Comparison of ENCODE assay signal across 8 cellular contexts in the genomic region with DNA sequence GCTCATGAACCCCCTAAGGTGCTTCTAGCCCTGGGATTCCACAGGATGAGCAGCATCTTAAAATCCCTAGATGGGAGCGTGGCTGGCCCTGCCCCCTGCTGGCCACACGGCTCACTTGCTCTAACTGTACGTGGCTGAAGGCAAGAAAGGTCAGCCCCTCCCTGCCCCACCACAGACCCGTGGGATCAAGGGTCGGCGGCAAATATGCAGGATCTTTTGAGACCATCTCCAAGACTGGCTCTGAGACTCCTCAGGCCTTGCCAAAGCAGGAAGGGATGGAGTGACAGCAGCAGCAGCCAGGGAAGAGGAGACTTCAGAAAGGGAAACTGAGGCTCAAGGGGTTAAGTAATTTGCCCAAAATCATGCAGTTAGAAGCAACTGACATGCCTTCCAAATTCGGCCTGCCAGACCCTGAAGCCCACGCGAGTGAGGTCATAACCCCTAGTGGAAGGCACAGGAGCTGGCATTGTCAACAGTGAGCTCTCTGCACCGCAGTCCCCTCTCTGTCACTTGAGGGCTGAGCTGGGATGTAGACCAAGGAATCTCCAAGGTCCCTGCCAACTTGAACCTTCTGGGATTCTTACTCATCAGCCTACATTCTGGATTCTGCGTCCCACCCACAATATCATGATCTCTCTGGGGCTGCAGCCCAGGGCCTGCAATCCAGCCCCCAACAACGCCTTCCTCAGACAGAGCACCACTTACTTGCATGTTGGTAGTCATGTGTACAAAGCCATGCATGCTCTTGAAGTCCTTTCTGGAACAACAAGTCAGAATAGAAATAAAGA. TPM values are rescaled to one million over a fixed set of nuclear protein-coding genes. Genes with fewer than 3 reads are reported as not detected.
DNase-seq lines count a peak whose midpoint lies in the region; ATAC-seq and TF ChIP-seq lines count a peak whose summit lies in the region.

No MANE protein-coding gene starts in this region.

- H3K4me3 Mint-ChIP-seq in activated CD8-positive, alpha-beta T cell treated with anti-CD3 and anti-CD28 coated beads, Interleukin-2, amount 10 ng/mL, durations not matched to agents 7 days and 5 days, result no peak overlapping the region
- no peak overlapping the region for H3K4me3 Mint-ChIP-seq in endodermal cell
- H3K4me3 Mint-ChIP-seq in stimulated activated effector memory CD8-positive, alpha-beta T cell treated with anti-CD3 and anti-CD28 coated beads, Interleukin-12 subunit alpha, Interleukin-12 subunit beta, amount 100 ng/mL, for 72 hours, result no peak overlapping the region

- no peak overlapping the region for H3K4me3 ChIP-seq in endodermal cell (ENCODE audit: low read length)

- peak; percentile 94 for TF ChIP-seq CTCF in endodermal cell (conservative IDR thresholded peaks at IDR 0.05)

- 31 to 45% methylated on average over 8 to 12 of the region's 12 CpGs for WGBS in endodermal cell (ENCODE audit: insufficient coverage in 1 of 2, insufficient read length in 1 of 2), 2 experiments

- H3K36me3 ChIP-seq in endodermal cell (ENCODE audit: control insufficient read depth, insufficient read depth, low read length), result peaks cover 4% of the 10 kb centered on the region

- H3K9me3 ChIP-seq in endodermal cell (ENCODE audit: control insufficient read depth, low read length), result no peaks in the 10 kb centered on the region

- no peaks in the 10 kb centered on the region for H3K4me1 ChIP-seq in endodermal cell (ENCODE audit: control insufficient read depth, insufficient read depth, low read length)

- H3K9me3 Mint-ChIP-seq in activated CD8-positive, alpha-beta T cell treated with anti-CD3 and anti-CD28 coated beads, Interleukin-2, amount 10 ng/mL, durations not matched to agents 7 days and 5 days (ENCODE audit: insufficient read depth), result no peaks in the 10 kb centered on the region
- H3K9me3 Mint-ChIP-seq in endodermal cell, result no peaks in the 10 kb centered on the region
- no peaks in the 10 kb centered on the region for H3K9me3 Mint-ChIP-seq in stimulated activated effector memory CD8-positive, alpha-beta T cell treated with anti-CD3 and anti-CD28 coated beads, Interleukin-12 subunit alpha, Interleukin-12 subunit beta, amount 100 ng/mL, for 72 hours

- H3K4me1 Mint-ChIP-seq in activated CD8-positive, alpha-beta T cell treated with anti-CD3 and anti-CD28 coated beads, Interleukin-2, amount 10 ng/mL, durations not matched to agents 7 days and 5 days (ENCODE audit: low read depth), result peaks cover 16% of the 10 kb centered on the region
- H3K4me1 Mint-ChIP-seq in endodermal cell, result peaks cover 9% of the 10 kb centered on the region
- H3K4me1 Mint-ChIP-seq in stimulated activated effector memory CD8-positive, alpha-beta T cell treated with anti-CD3 and anti-CD28 coated beads, Interleukin-12 subunit alpha, Interleukin-12 subunit beta, amount 100 ng/mL, for 72 hours, result peaks cover 5% of the 10 kb centered on the region

- peak; percentile 60 for ATAC-seq in HG02678 (IDR thresholded peaks at IDR 0.05; ENCODE audit: unreplicated experiment)
- ATAC-seq in activated CD8-positive, alpha-beta T cell treated with anti-CD3 and anti-CD28 coated beads, Interleukin-2, amount 10 ng/mL, durations not matched to agents 7 days and 5 days, result peak; percentile 78
- ATAC-seq in stimulated activated effector memory CD8-positive, alpha-beta T cell treated with anti-CD3 and anti-CD28 coated beads, Interleukin-12 subunit alpha, Interleukin-12 subunit beta, amount 100 ng/mL, for 72 hours, result peak; percentile 79
- ATAC-seq in HG03108 (IDR thresholded peaks at IDR 0.05; ENCODE audit: unreplicated experiment), result no peak

- H3K9ac ChIP-seq in endodermal cell (ENCODE audit: extremely low read depth, low read length, poor library complexity, severe bottlenecking), result no peak overlapping the region

- DNase-seq in EL (peak; percentile 71), NCI-H82 (lab: John Stamatoyannopoulos, UW) (peak; percentile 76), endodermal cell (peak; percentile 94), middle frontal gyrus (ENCODE audit: extremely low spot score, low spot score) (peak; percentile 67)
- peak; percentile 75 for DNase-seq in activated CD8-positive, alpha-beta T cell treated with anti-CD3 and anti-CD28 coated beads, Interleukin-2, amount 10 ng/mL, durations not matched to agents 7 days and 5 days
- peak; percentile 57 to 82 for DNase-seq in stimulated activated effector memory CD8-positive, alpha-beta T cell treated with anti-CD3 and anti-CD28 coated beads, Interleukin-12 subunit alpha, Interleukin-12 subunit beta, amount 100 ng/mL, for 72 hours (ENCODE audit: low spot score in 2 of 2)

- H3K27me3 Mint-ChIP-seq in activated CD8-positive, alpha-beta T cell treated with anti-CD3 and anti-CD28 coated beads, Interleukin-2, amount 10 ng/mL, durations not matched to agents 7 days and 5 days (ENCODE audit: low read depth), result peaks cover 3% of the 10 kb centered on the region
- H3K27me3 Mint-ChIP-seq in endodermal cell (ENCODE audit: insufficient read depth), result no peaks in the 10 kb centered on the region

- H3K27ac Mint-ChIP-seq in activated CD8-positive, alpha-beta T cell treated with anti-CD3 and anti-CD28 coated beads, Interleukin-2, amount 10 ng/mL, durations not matched to agents 7 days and 5 days, result no peak overlapping the region
- H3K27ac Mint-ChIP-seq in endodermal cell, result no peak overlapping the region
- H3K27ac Mint-ChIP-seq in stimulated activated effector memory CD8-positive, alpha-beta T cell treated with anti-CD3 and anti-CD28 coated beads, Interleukin-12 subunit alpha, Interleukin-12 subunit beta, amount 100 ng/mL, for 72 hours, result no peak overlapping the region

- no peaks in the 10 kb centered on the region for H3K27me3 ChIP-seq in endodermal cell (ENCODE audit: control insufficient read depth, insufficient read depth, low read length, poor library complexity, severe bottlenecking)

- CTCF ChIA-PET in activated CD8-positive, alpha-beta T cell treated with anti-CD3 and anti-CD28 coated beads, Interleukin-2, amount 10 ng/mL, durations not matched to agents 7 days and 5 days (lab: Charles Lee), result interaction anchor here (0.7 to 14.1 kb wide), 22 partner anchors 10 to 689 kb away, joined by 3 to 366 read pairs (median 6); a partner anchor contains a TSS

- no peak overlapping the region for H3K27ac ChIP-seq in endodermal cell (ENCODE audit: low read depth, low read length)

- POLR2A ChIA-PET in activated CD8-positive, alpha-beta T cell treated with anti-CD3 and anti-CD28 coated beads, Interleukin-2, amount 10 ng/mL, durations not matched to agents 7 days and 5 days (lab: Charles Lee), result no interaction called here

- H3K36me3 Mint-ChIP-seq in activated CD8-positive, alpha-beta T cell treated with anti-CD3 and anti-CD28 coated beads, Interleukin-2, amount 10 ng/mL, durations not matched to agents 7 days and 5 days (ENCODE audit: low read depth), result no peaks in the 10 kb centered on the region
- peaks cover 5% of the 10 kb centered on the region for H3K36me3 Mint-ChIP-seq in endodermal cell (ENCODE audit: low read depth)
- H3K36me3 Mint-ChIP-seq in stimulated activated effector memory CD8-positive, alpha-beta T cell treated with anti-CD3 and anti-CD28 coated beads, Interleukin-12 subunit alpha, Interleukin-12 subunit beta, amount 100 ng/mL, for 72 hours, result no peaks in the 10 kb centered on the region

RNA-seq across cellular contexts. Expression of a gene that starts 31.4 kb away (rescaled TPM):
- total RNA-seq in activated CD8-positive, alpha-beta T cell treated with anti-CD3 and anti-CD28 coated beads, Interleukin-2, amount 10 ng/mL, durations not matched to agents 7 days and 5 days, result not detected
- 1 to 10 TPM; 8.8 to 9.9 TPM for total RNA-seq in endodermal cell
- 6.6 TPM for polyA plus RNA-seq in endodermal cell (2013, experiment 1 of 2)
- 7.5 TPM for polyA plus RNA-seq in endodermal cell (2013, experiment 2 of 2)

RNA-seq across cellular contexts. Expression of a gene that starts 38.4 kb away (rescaled TPM):
- 100 to 1,000 TPM; 151 to 152 TPM for total RNA-seq in activated CD8-positive, alpha-beta T cell treated with anti-CD3 and anti-CD28 coated beads, Interleukin-2, amount 10 ng/mL, durations not matched to agents 7 days and 5 days
- total RNA-seq in endodermal cell, result 10 to 100 TPM; 49.6 to 57.3 TPM
- polyA plus RNA-seq in endodermal cell (2013, experiment 1 of 2), result 40.7 TPM
- 38.7 TPM for polyA plus RNA-seq in endodermal cell (2013, experiment 2 of 2)

Comparison
In these comparisons a context has a peak if more than half of its experiments do, and no peak if none do; other contexts are left out.
1. RNA of a gene that starts 31.4 kb away (total RNA-seq): 8.8 to 9.9 TPM in endodermal cell; not detected in activated CD8-positive, alpha-beta T cell treated with anti-CD3 and anti-CD28 coated beads, Interleukin-2, amount 10 ng/mL, durations not matched to agents 7 days and 5 days; every median in the first group is over 4 times any median in the second.
2. Peak in every context shown above with its lines, with median percentiles within 50 percentile points of each other: DNase-seq.